ENCODE assay signal across 10 cellular contexts in the genomic region with DNA sequence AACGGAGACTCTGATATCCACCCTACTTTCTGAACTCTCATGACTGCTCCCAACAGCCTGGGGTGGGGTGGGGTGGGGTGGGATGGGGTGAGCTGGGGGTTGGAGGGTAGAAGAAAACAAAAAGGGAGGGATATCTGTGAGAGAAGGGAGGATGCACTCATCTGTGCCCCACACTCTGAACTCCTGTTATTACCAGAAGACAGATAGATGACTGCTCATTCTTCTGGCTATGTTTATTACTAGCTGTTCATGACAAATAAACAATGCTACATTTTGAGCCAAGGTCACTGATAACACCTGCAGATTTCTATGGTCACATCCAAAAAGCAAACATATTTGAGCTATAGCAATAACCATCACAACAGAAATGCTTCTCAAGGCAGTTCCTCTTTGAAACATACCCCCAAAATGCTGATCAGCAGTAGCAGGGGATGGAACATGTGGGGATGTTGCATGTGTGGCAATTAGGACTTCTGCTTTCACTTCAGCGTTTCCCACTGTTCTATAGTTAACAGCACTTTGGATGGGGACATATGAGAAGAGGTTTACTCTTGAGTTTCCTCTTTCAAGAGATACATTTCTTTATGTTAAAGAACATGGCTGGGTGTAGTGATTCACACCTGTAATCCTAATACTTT. TPM values are rescaled to one million over a fixed set of nuclear protein-coding genes. Genes with fewer than 3 reads are reported as not detected.
DNase-seq lines count a peak whose midpoint lies in the region; ATAC-seq and TF ChIP-seq lines count a peak whose summit lies in the region.
"Had no signal": no experiment of that assay in that cellular context is flagged by ENCODE, and none has a peak within 500 bp of the region (broad histone marks: within the 10 kb centered on the region; RNA-seq: fewer than 3 reads in every experiment).

No MANE protein-coding gene starts in this region.

- H3K36me3 ChIP-seq in MM.1S (replicated peaks; ENCODE audit: insufficient read depth, low read length) (no peaks in the 10 kb centered on the region), ascending aorta (peaks cover 5% of the 10 kb centered on the region in 2 donors), mucosa of stomach (ENCODE audit: control insufficient read depth, insufficient read depth, low read length) (no peaks in the 10 kb centered on the region)

- H3K4me1 ChIP-seq in MM.1S (ENCODE audit: low read length) (peaks cover 76% of the 10 kb centered on the region), ascending aorta (peaks cover 14 to 77% of the 10 kb centered on the region in 2 donors), mucosa of stomach (ENCODE audit: control insufficient read depth, insufficient read depth, low read length) (peaks cover 85% of the 10 kb centered on the region)

- TF ChIP-seq CTCF in MM.1S (IDR thresholded peaks at IDR 0.05; ENCODE audit: low read length) = no peak
- no peak for TF ChIP-seq CTCF in ascending aorta (IDR thresholded peaks at IDR 0.05)

- no peak for ATAC-seq in GM21367 (IDR thresholded peaks at IDR 0.05; ENCODE audit: unreplicated experiment)

- no peaks in the 10 kb centered on the region for H4K20me1 ChIP-seq in MM.1S (ENCODE audit: insufficient read depth, low read length)

- no peaks in the 10 kb centered on the region for H3K9me3 ChIP-seq in MM.1S (replicated peaks; ENCODE audit: insufficient read depth, low read length)
- no peaks in the 10 kb centered on the region for H3K9me3 ChIP-seq in ascending aorta
- no peaks in the 10 kb centered on the region for H3K9me3 ChIP-seq in mucosa of stomach (ENCODE audit: control insufficient read depth, low read length)

- H3K27me3 ChIP-seq in MM.1S (replicated peaks; ENCODE audit: insufficient read depth, low read length) = no peaks in the 10 kb centered on the region
- H3K27me3 ChIP-seq in ascending aorta = no peaks in the 10 kb centered on the region
- H3K27me3 ChIP-seq in mucosa of stomach (ENCODE audit: control insufficient read depth, insufficient read depth, low read length) = no peaks in the 10 kb centered on the region

- peaks cover 81% of the 10 kb centered on the region for H3K79me2 ChIP-seq in MM.1S (ENCODE audit: low read length)

- intact Hi-C loops in ascending aorta (cut with DNase I) = no loop called here

- H3K27ac ChIP-seq in MM.1S (ENCODE audit: low read length) (peak overlapping the region; percentile 91), ascending aorta (peak overlapping the region; percentile 69 to 85)
- H3K27ac ChIP-seq: KMS-11 had no signal

- peak; percentile 93 to 95 for DNase-seq in AML-193 (lab: John Stamatoyannopoulos, UW)
- peak; percentile 68 for DNase-seq in MM.1S
- no peak for DNase-seq in ascending aorta (ENCODE audit: low spot score in 2 of 2)
- DNase-seq in AG20443 (ENCODE audit: low spot score) = no peak
- DNase-seq in A172 (ENCODE audit: low spot score) = no peak
- no peak for DNase-seq in islet precursor cell

- H3K9ac ChIP-seq in MM.1S (ENCODE audit: low read length) (peak overlapping the region; percentile 69), mucosa of stomach (ENCODE audit: low read length) (peak overlapping the region; percentile 30)
- H3K9ac ChIP-seq: KMS-11 had no signal

- peak overlapping the region; percentile 23 for H3K4me3 ChIP-seq in MM.1S (ENCODE audit: low read length)
- peak overlapping the region; percentile 22 to 33 for H3K4me3 ChIP-seq in ascending aorta
- peak overlapping the region; percentile 25 for H3K4me3 ChIP-seq in mucosa of stomach (ENCODE audit: low read length)

- no peak overlapping the region for H2AFZ ChIP-seq in MM.1S (ENCODE audit: low read length)

- H3K4me2 ChIP-seq in MM.1S (ENCODE audit: low read depth, low read length) = peak overlapping the region; percentile 75

- no peaks in the 10 kb centered on the region for H3K9me2 ChIP-seq in MM.1S (replicated peaks; ENCODE audit: insufficient read depth, low read length)

- peaks cover 58% of the 10 kb centered on the region for H3F3A ChIP-seq in MM.1S (ENCODE audit: insufficient read depth, low read length)

RNA-seq across cellular contexts. Expression of gene GPR3, which starts 43.3 kb away (rescaled TPM):
- 2.0 TPM for total RNA-seq in ascending aorta
- total RNA-seq in A172 (2014; rRNA removed; shearing (Covaris generic)) = 0.05 and 0.50 TPM in 2 replicates
- total RNA-seq: bronchial epithelial cell had no signal

RNA-seq across cellular contexts. Expression of gene CD164L2, which starts 52.6 kb away (rescaled TPM):
- not detected for total RNA-seq in ascending aorta
- total RNA-seq in A172 (2014; rRNA removed; shearing (Covaris generic)) = not detected in 2 replicates

RNA-seq across cellular contexts. Expression of gene WASF2, which starts 54.3 kb away (rescaled TPM):
- 70.4 TPM for total RNA-seq in ascending aorta
- 7.5 and 9.1 TPM in 2 replicates for total RNA-seq in A172 (2014; rRNA removed; shearing (Covaris generic))

Comparison
In these comparisons a context has a peak if more than half of its experiments do, and no peak if none do; other contexts are left out.
1. DNase-seq: peak in AML-193 (2 of 2) and MM.1S (single experiment); none in ascending aorta (0 of 2), AG20443 (single experiment), A172 (single experiment) and islet precursor cell (single experiment).
2. Peak in every context shown above with its lines, with median percentiles within 50 percentile points of each other: H3K4me3 ChIP-seq.